Comparison of ENCODE assay signal across 24 cellular contexts in the genomic region with DNA sequence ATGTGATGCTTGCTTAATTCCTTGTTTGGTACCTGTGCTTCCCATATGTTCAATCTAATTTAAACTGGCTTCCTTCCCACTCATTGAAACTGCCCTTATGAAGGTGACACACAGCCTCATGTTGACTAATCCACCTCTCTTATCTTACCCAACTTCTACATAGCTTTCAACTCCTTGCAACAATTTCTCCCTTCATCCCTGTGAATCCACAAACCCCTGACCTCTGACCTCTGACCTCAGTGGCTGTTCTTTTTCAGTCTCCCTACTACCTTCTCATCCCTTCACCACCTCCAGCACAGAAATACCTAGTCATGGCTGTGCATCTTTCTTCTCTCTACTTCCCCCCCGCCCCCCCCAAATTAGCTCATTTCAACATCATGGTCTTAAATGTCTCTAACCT.
"Had no signal": no experiment of that assay in that cellular context is flagged by ENCODE, and none has a peak within 500 bp of the region (broad histone marks: within the 10 kb centered on the region; RNA-seq: fewer than 3 reads in every experiment).

No MANE protein-coding gene starts in this region.

- H3K27me3 ChIP-seq: brain microvascular endothelial cell, MG63 had no signal

- H3K36me3 Mint-ChIP-seq: activated CD4-positive, alpha-beta memory T cell treated with anti-CD3 and anti-CD28 coated beads for 36 hours; activated naive CD4-positive, alpha-beta T cell treated with anti-CD3 and anti-CD28 coated beads, Interleukin-2, amount 50 U/mL, for 72 hours; WTC11 had no signal

- H3K4me3 Mint-ChIP-seq: activated CD4-positive, alpha-beta memory T cell treated with anti-CD3 and anti-CD28 coated beads for 36 hours; activated CD4-positive, alpha-beta T cell treated with anti-CD3 and anti-CD28 coated beads, Interleukin-2, amount 10 ng/mL, durations not matched to agents 7 days and 5 days; activated T-cell treated with anti-CD3 and anti-CD28 coated beads, Interleukin-2, amount 50 U/mL, for 4 hours; WTC11 had no signal

- H3K9me3 ChIP-seq: MG63 had no signal

- H3K9me3 Mint-ChIP-seq: activated CD4-positive, alpha-beta memory T cell treated with anti-CD3 and anti-CD28 coated beads for 36 hours; activated CD4-positive, alpha-beta T cell treated with anti-CD3 and anti-CD28 coated beads, Interleukin-2, amount 10 ng/mL, durations not matched to agents 7 days and 5 days; activated naive CD4-positive, alpha-beta T cell treated with anti-CD3 and anti-CD28 coated beads, Interleukin-2, amount 50 U/mL, for 72 hours; activated T-cell treated with anti-CD3 and anti-CD28 coated beads, Interleukin-2, amount 50 U/mL, for 4 hours; WTC11 had no signal

- H3K4me3 ChIP-seq: MG63, SK-N-MC had no signal

- H3K27ac Mint-ChIP-seq: activated CD4-positive, alpha-beta memory T cell treated with anti-CD3 and anti-CD28 coated beads for 36 hours; activated CD4-positive, alpha-beta T cell treated with anti-CD3 and anti-CD28 coated beads, Interleukin-2, amount 10 ng/mL, durations not matched to agents 7 days and 5 days; activated naive CD4-positive, alpha-beta T cell treated with anti-CD3 and anti-CD28 coated beads, Interleukin-2, amount 50 U/mL, for 72 hours; WTC11 had no signal

- H3K27me3 Mint-ChIP-seq: activated CD4-positive, alpha-beta memory T cell treated with anti-CD3 and anti-CD28 coated beads for 36 hours; activated CD4-positive, alpha-beta T cell treated with anti-CD3 and anti-CD28 coated beads, Interleukin-2, amount 10 ng/mL, durations not matched to agents 7 days and 5 days had no signal

- ATAC-seq: activated T-cell treated with anti-CD3 and anti-CD28 coated beads, Interleukin-2, amount 50 U/mL, for 4 hours; Panc1; Right ventricle myocardium inferior; WTC11 had no signal

- DNase-seq: activated CD4-positive, alpha-beta memory T cell treated with anti-CD3 and anti-CD28 coated beads for 36 hours; activated CD4-positive, alpha-beta T cell treated with anti-CD3 and anti-CD28 coated beads, Interleukin-2, amount 10 ng/mL, durations not matched to agents 7 days and 5 days; activated CD4-positive, CD25-positive, alpha-beta regulatory T cell treated with anti-CD3 and anti-CD28 coated beads, Interleukin-2, amount 50 U/mL, for 72 hours; activated CD8-positive, alpha-beta memory T cell treated with anti-CD3 and anti-CD28 coated beads for 24 hours; activated effector memory CD4-positive, alpha-beta T cell treated with anti-CD3 and anti-CD28 coated beads, Interleukin-2, amount 50 U/mL, for 16 hours; activated naive CD4-positive, alpha-beta T cell treated with Interleukin-2 at 50 U/mL for 16 hours; activated T-cell treated with anti-CD3 and anti-CD28 coated beads, Interleukin-2, amount 50 U/mL, for 4 hours; brain microvascular endothelial cell; cerebellar nuclear complex; MG63; MV-4-11; NCI-H1092 treated with DMSO at 0.1 percent for 48 hours; NCI-H1417 treated with DMSO at 0.1 percent for 48 hours; NCI-H187; NCI-H2081; NCI-H446; NCI-H748 treated with DMSO at 0.1 percent for 48 hours; RPMI8226; T-helper 1 cell had no signal

- H3K36me3 ChIP-seq: brain microvascular endothelial cell, MG63 had no signal
